Comparison of ENCODE assay signal across 8 cellular contexts in genomic region chr14:70642313-70643235, GRCh38. TPM values are rescaled to one million over a fixed set of nuclear protein-coding genes. Genes with fewer than 3 reads are reported as not detected.
DNase-seq lines count a peak whose midpoint lies in the region; ATAC-seq and TF ChIP-seq lines count a peak whose summit lies in the region.

No MANE protein-coding gene starts in this region.

- no peaks in the 10 kb centered on the region for H3K9me3 ChIP-seq in DOHH2 (ENCODE audit: control insufficient read depth, insufficient read depth, low read length)
- H3K9me3 ChIP-seq in GM23248 (ENCODE audit: low read depth), result no peaks in the 10 kb centered on the region
- no peaks in the 10 kb centered on the region for H3K9me3 ChIP-seq in NT2/D1 (ENCODE audit: insufficient read depth, low read length)
- no peaks in the 10 kb centered on the region for H3K9me3 ChIP-seq in iPS-20b (ENCODE audit: insufficient read depth, low read depth, low read length)
- H3K9me3 ChIP-seq in smooth muscle cell (replicated peaks; ENCODE audit: low read depth), result no peaks in the 10 kb centered on the region

- WGBS in GM23248 (ENCODE audit: low coverage in 1 of 2, low lambda C conversion rate in 2 of 2, missing lambda C conversion rate in 2 of 2), 2 experiments, result 9% methylated on average over 39 to 50 of the region's 50 CpGs
- 3% methylated on average over 42 of the region's 50 CpGs for WGBS in smooth muscle cell (ENCODE audit: low lambda C conversion rate)

- H3K4me3 ChIP-seq in DOHH2 (ENCODE audit: low read length) (peak overlapping the region; percentile 92), GM23248 (peak overlapping the region; percentile 74), NT2/D1 (ENCODE audit: insufficient read length, low read depth) (peak overlapping the region; percentile 56), astrocyte of the cerebellum (ENCODE audit: low read depth, low read length) (peak overlapping the region; percentile 48), iPS-20b (ENCODE audit: low read length) (peak overlapping the region; percentile 95), smooth muscle cell (peak overlapping the region; percentile 75)

- in situ Hi-C loops in GM23248 (cut with MboI), result no loop called here
- in situ Hi-C loops in astrocyte of the cerebellum (cut with HindIII; ENCODE audit: low sequenced_read_pairs), result no loop called here

- H4K20me1 ChIP-seq in DOHH2 (ENCODE audit: control insufficient read depth, insufficient read depth, low read depth, low read length) (no peaks in the 10 kb centered on the region), GM23248 (ENCODE audit: insufficient read depth) (no peaks in the 10 kb centered on the region), smooth muscle cell (ENCODE audit: low read depth) (no peaks in the 10 kb centered on the region)

- no peaks in the 10 kb centered on the region for H3K9me2 ChIP-seq in DOHH2 (replicated peaks; ENCODE audit: control insufficient read depth, low read length)
- no peaks in the 10 kb centered on the region for H3K9me2 ChIP-seq in GM23248 (ENCODE audit: insufficient read depth)

- no peaks in the 10 kb centered on the region for H3K27me3 ChIP-seq in DOHH2 (ENCODE audit: control insufficient read depth, low read length)
- peaks cover 68% of the 10 kb centered on the region for H3K27me3 ChIP-seq in GM23248 (replicated peaks; ENCODE audit: insufficient read depth)
- peaks cover 43% of the 10 kb centered on the region for H3K27me3 ChIP-seq in NT2/D1 (ENCODE audit: insufficient read depth, insufficient read length)
- 0 out of 2 replicates have a peak, but pooled peaks cover 5% of the 10 kb centered on the region for H3K27me3 ChIP-seq in iPS-20b (ENCODE audit: insufficient read depth, low read length)
- H3K27me3 ChIP-seq in smooth muscle cell (ENCODE audit: low read depth), result peaks cover 34% of the 10 kb centered on the region

- peak; percentile 7 for TF ChIP-seq CTCF in DOHH2 (IDR thresholded peaks at IDR 0.05; ENCODE audit: low read depth, low read length, poor library complexity, severe bottlenecking)
- no peak for TF ChIP-seq CTCF in astrocyte of the cerebellum (IDR thresholded peaks at IDR 0.05; ENCODE audit: low read depth, low read length, missing control alignments)
- TF ChIP-seq CTCF in smooth muscle cell (IDR thresholded peaks at IDR 0.05; ENCODE audit: borderline replicate concordance, insufficient read depth, poor library complexity, severe bottlenecking), result no peak

- H3K4me1 ChIP-seq in DOHH2 (ENCODE audit: control insufficient read depth, low read length), result peaks cover 70% of the 10 kb centered on the region
- H3K4me1 ChIP-seq in GM23248 (ENCODE audit: insufficient read depth), result no peaks in the 10 kb centered on the region
- H3K4me1 ChIP-seq in NT2/D1 (ENCODE audit: insufficient read depth, insufficient read length), result peaks cover 4% of the 10 kb centered on the region
- H3K4me1 ChIP-seq in iPS-20b (ENCODE audit: insufficient read depth, low read length), result peaks cover 44% of the 10 kb centered on the region
- H3K4me1 ChIP-seq in smooth muscle cell (ENCODE audit: low read depth), result peaks cover 7% of the 10 kb centered on the region

- H2AFZ ChIP-seq in GM23248 (peak overlapping the region; percentile 62), smooth muscle cell (ENCODE audit: low read depth) (peak overlapping the region; percentile 98)

- H3K79me2 ChIP-seq in DOHH2 (ENCODE audit: control insufficient read depth, low read length) (peaks cover 92% of the 10 kb centered on the region), GM23248 (ENCODE audit: insufficient read depth) (no peaks in the 10 kb centered on the region), smooth muscle cell (ENCODE audit: low read depth) (peaks cover 8% of the 10 kb centered on the region)

- H3K27ac ChIP-seq in DOHH2 (ENCODE audit: low read depth, low read length) (peak overlapping the region; percentile 87), GM23248 (no peak overlapping the region), iPS-20b (ENCODE audit: low read length) (peak overlapping the region; percentile 30), smooth muscle cell (ENCODE audit: low read depth) (no peak overlapping the region)

- H3K4me2 ChIP-seq in DOHH2 (ENCODE audit: low read length) (peak overlapping the region; percentile 80), GM23248 (ENCODE audit: unreplicated experiment) (peak overlapping the region; percentile 49), smooth muscle cell (peak overlapping the region; percentile 100)

- peaks cover 64% of the 10 kb centered on the region for H3K36me3 ChIP-seq in DOHH2 (ENCODE audit: control insufficient read depth, low read length)
- H3K36me3 ChIP-seq in GM23248 (ENCODE audit: low read depth), result no peaks in the 10 kb centered on the region
- H3K36me3 ChIP-seq in NT2/D1 (ENCODE audit: insufficient read depth, insufficient read length, low read length), result no peaks in the 10 kb centered on the region
- H3K36me3 ChIP-seq in iPS-20b (ENCODE audit: insufficient read depth, low read depth, low read length), result no peaks in the 10 kb centered on the region
- H3K36me3 ChIP-seq in smooth muscle cell (ENCODE audit: low read depth), result no peaks in the 10 kb centered on the region

- ATAC-seq in GM19463 (IDR thresholded peaks at IDR 0.05; ENCODE audit: unreplicated experiment), result no peak

- H3K9ac ChIP-seq in GM23248 (no peak overlapping the region), NT2/D1 (ENCODE audit: insufficient read length, low read depth) (peak overlapping the region; percentile 77), iPS-20b (ENCODE audit: low read depth, low read length) (peak overlapping the region; percentile 90; the same call in 1 of the 2 replicates), smooth muscle cell (ENCODE audit: low read depth) (no peak overlapping the region)

- DNase-seq in GM23248 (peak; percentile 10), NT2/D1 (ENCODE audit: low read depth, low spot score) (no peak), astrocyte of the cerebellum (ENCODE audit: low read depth) (no peak), smooth muscle cell (lab: John Stamatoyannopoulos, UW; ENCODE audit: unreplicated experiment) (no peak), MV-4-11 (lab: John Stamatoyannopoulos, UW) (no peak)

- H3F3A ChIP-seq in DOHH2 (ENCODE audit: control insufficient read depth, insufficient read depth) (peaks cover 14% of the 10 kb centered on the region), GM23248 (ENCODE audit: insufficient read depth) (no peaks in the 10 kb centered on the region), smooth muscle cell (ENCODE audit: low read depth) (no peaks in the 10 kb centered on the region)

RNA-seq across cellular contexts. Expression of gene TTC9, which starts 0.9 kb away (rescaled TPM):
- not detected in 2 replicates for total RNA-seq in GM23248 (2014; rRNA removed; shearing (Covaris generic))
- polyA plus RNA-seq in GM23248 (2016; fragmentation: Nextera tagmentation; extraction: Ambion mirVana) (not detected in 2 replicates), smooth muscle cell (1.2 and 1.8 TPM in 2 replicates)
- total RNA-seq in smooth muscle cell, result 2.7 and 4.4 TPM in 2 replicates

RNA-seq across cellular contexts. Expression of gene MED6, which starts 42.1 kb away (rescaled TPM):
- total RNA-seq in GM23248 (2014; rRNA removed; shearing (Covaris generic)), result 20.5 and 26.1 TPM in 2 replicates
- polyA plus RNA-seq in GM23248 (2016; fragmentation: Nextera tagmentation; extraction: Ambion mirVana) (29.4 and 31.6 TPM in 2 replicates), smooth muscle cell (45.0 and 45.6 TPM in 2 replicates)
- total RNA-seq in smooth muscle cell, result 40.9 and 58.2 TPM in 2 replicates

Comparison
In these comparisons a context has a peak if more than half of its experiments do, and no peak if none do; other contexts are left out.
1. H3K27ac ChIP-seq: peak in DOHH2 (single experiment) and iPS-20b (single experiment); none in GM23248 (single experiment) and smooth muscle cell (single experiment).
2. H3K4me2 ChIP-seq: peak in every context shown above with its lines; median percentile 100 in smooth muscle cell; 80 in DOHH2; 49 in GM23248.
3. H3K9ac ChIP-seq: peak in NT2/D1 (single experiment) and iPS-20b (single experiment); none in GM23248 (single experiment) and smooth muscle cell (single experiment).
4. Peak in every context shown above with its lines, with median percentiles within 50 percentile points of each other: H3K4me3 ChIP-seq.